Comparison of ENCODE assay signal across 8 cellular contexts in the genomic region with DNA sequence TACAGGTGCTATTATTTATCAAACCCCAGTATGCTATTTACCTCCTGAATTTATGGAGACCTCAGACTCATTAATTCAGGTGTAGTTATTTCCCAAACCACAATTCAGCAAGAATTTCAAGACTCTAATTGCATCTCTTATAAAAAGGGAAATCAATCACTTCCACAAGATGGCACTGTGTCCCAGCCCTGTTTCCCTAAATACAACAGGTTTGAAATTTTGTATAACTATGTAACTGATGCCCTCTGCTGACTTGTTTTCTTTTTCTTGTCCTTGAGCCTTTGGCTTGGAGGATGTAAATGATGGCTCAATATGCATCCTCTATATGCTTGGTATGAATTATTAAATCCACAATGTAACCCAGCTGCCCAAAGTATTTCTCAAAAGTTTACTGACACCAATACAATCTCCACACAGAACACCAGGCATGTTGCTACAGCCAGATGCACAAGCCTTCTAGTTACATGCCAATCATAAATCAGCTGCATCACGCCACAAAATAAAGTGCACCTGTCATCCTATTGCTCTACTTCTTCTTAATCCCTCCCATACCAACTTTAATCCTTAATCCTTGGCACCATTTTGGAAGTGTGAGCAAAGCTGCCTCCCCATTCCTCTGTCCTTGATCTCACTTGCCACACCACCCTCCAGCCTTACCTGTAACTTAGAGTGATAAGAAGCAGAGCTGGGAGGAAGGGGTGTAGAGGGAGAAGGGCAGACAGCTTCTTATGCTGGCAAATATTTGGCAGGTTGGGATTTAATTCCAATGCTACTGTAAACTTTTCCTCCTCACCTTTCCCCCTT. TPM values are rescaled to one million over a fixed set of nuclear protein-coding genes. Genes with fewer than 3 reads are reported as not detected.
A peak's percentile ranks its signal among the peaks of the same experiment; 100 is the strongest.
DNase-seq lines count a peak whose midpoint lies in the region; ATAC-seq and TF ChIP-seq lines count a peak whose summit lies in the region.

No MANE protein-coding gene starts in this region.

- H3K27ac ChIP-seq in DOHH2 (ENCODE audit: low read depth, low read length) (no peak overlapping the region), IMR-90 (ENCODE audit: insufficient read depth, low read length) (no peak overlapping the region), right cardiac atrium (ENCODE audit: low read length) (no peak overlapping the region), smooth muscle cell (ENCODE audit: low read depth) (no peak overlapping the region)

- TF ChIP-seq POLR2A in IMR-90 (IDR thresholded peaks at IDR 0.05; ENCODE audit: low read depth, low read length), result no peak

- no peaks in the 10 kb centered on the region for H3K9me3 ChIP-seq in DOHH2 (ENCODE audit: control insufficient read depth, insufficient read depth, low read length)
- H3K9me3 ChIP-seq in IMR-90 (ENCODE audit: control insufficient read depth, insufficient read depth, low read length), result no peaks in the 10 kb centered on the region
- H3K9me3 ChIP-seq in NT2/D1 (ENCODE audit: insufficient read depth, low read length), result no peaks in the 10 kb centered on the region
- no peaks in the 10 kb centered on the region for H3K9me3 ChIP-seq in right cardiac atrium (ENCODE audit: control insufficient read depth, low read length)
- no peaks in the 10 kb centered on the region for H3K9me3 ChIP-seq in smooth muscle cell (replicated peaks; ENCODE audit: low read depth)

- H3K56ac ChIP-seq in IMR-90 (ENCODE audit: extremely low read depth, insufficient read depth, low read length), result no peak overlapping the region

- no peak overlapping the region for H3K4me3 ChIP-seq in DOHH2 (ENCODE audit: low read length)
- H3K4me3 ChIP-seq in IMR-90 (ENCODE audit: insufficient read depth, low read depth, low read length), result no peak overlapping the region
- H3K4me3 ChIP-seq in NT2/D1 (ENCODE audit: insufficient read length, low read depth), result no peak overlapping the region
- no peak overlapping the region for H3K4me3 ChIP-seq in right cardiac atrium (ENCODE audit: low read length)
- H3K4me3 ChIP-seq in smooth muscle cell, result no peak overlapping the region

- no peak overlapping the region for H2BK20ac ChIP-seq in IMR-90 (ENCODE audit: low read depth, low read length)

- H3K79me1 ChIP-seq in IMR-90 (ENCODE audit: low read depth in 1 of 2, low read length in 2 of 2), result peaks cover 0 to 14% of the 10 kb centered on the region in 2 experiments; a peak in 3 of 4 replicates

- H3K4me2 ChIP-seq in DOHH2 (ENCODE audit: low read length), result no peak overlapping the region
- H3K4me2 ChIP-seq in IMR-90 (ENCODE audit: low read depth, low read length), result no peak overlapping the region
- H3K4me2 ChIP-seq in smooth muscle cell, result no peak overlapping the region

- H3K36me3 ChIP-seq in DOHH2 (ENCODE audit: control insufficient read depth, low read length), result no peaks in the 10 kb centered on the region
- H3K36me3 ChIP-seq in IMR-90 (ENCODE audit: control insufficient read depth, insufficient read depth, low read length), result no peaks in the 10 kb centered on the region
- H3K36me3 ChIP-seq in NT2/D1 (ENCODE audit: insufficient read depth, insufficient read length, low read length), result no peaks in the 10 kb centered on the region
- no peaks in the 10 kb centered on the region for H3K36me3 ChIP-seq in smooth muscle cell (ENCODE audit: low read depth)

- H4K20me1 ChIP-seq in DOHH2 (ENCODE audit: control insufficient read depth, insufficient read depth, low read depth, low read length), result no peaks in the 10 kb centered on the region
- peaks cover 4% of the 10 kb centered on the region; the same call in 1 of the 2 replicates for H4K20me1 ChIP-seq in IMR-90 (ENCODE audit: insufficient read depth, low read length)
- H4K20me1 ChIP-seq in smooth muscle cell (ENCODE audit: low read depth), result no peaks in the 10 kb centered on the region

- no peak overlapping the region for H2AK5ac ChIP-seq in IMR-90 (ENCODE audit: low read depth, low read length)

- intact Hi-C loops in IMR-90 (cut with micrococcal nuclease) (loop anchor here (1.0 kb wide), 1 partner anchor 427 kb away; no protein-coding TSS in a partner anchor), right cardiac atrium (cut with DNase I) (loop anchor here in 2 of 4 donors (10.0 kb wide), 2 partner anchors 425 to 625 kb away; no protein-coding TSS in a partner anchor)

- no peak overlapping the region for H2AFZ ChIP-seq in IMR-90 (replicated peaks; ENCODE audit: low read length, poor library complexity)
- no peak overlapping the region for H2AFZ ChIP-seq in smooth muscle cell (ENCODE audit: low read depth)

- CTCF ChIA-PET in IMR-90 (lab: Yijun Ruan, JAX), result interaction anchor here (0.8 kb wide), 1 partner anchor 21 kb away, joined by 3 read pairs; no protein-coding TSS in a partner anchor

- no peak overlapping the region for H4K91ac ChIP-seq in IMR-90 (ENCODE audit: insufficient read depth, low read depth, low read length)

- H2BK5ac ChIP-seq in IMR-90 (ENCODE audit: low read depth, low read length, poor library complexity, severe bottlenecking), result no peak overlapping the region

- no peak overlapping the region for H3K4ac ChIP-seq in IMR-90 (ENCODE audit: low read depth, low read length)

- no peaks in the 10 kb centered on the region for H3K4me1 ChIP-seq in DOHH2 (ENCODE audit: control insufficient read depth, low read length)
- no peaks in the 10 kb centered on the region for H3K4me1 ChIP-seq in IMR-90 (ENCODE audit: control insufficient read depth, insufficient read depth, low read length)
- H3K4me1 ChIP-seq in NT2/D1 (ENCODE audit: insufficient read depth, insufficient read length), result peaks cover 2% of the 10 kb centered on the region
- H3K4me1 ChIP-seq in right cardiac atrium (ENCODE audit: control insufficient read depth, insufficient read depth, low read length), result no peaks in the 10 kb centered on the region
- no peaks in the 10 kb centered on the region for H3K4me1 ChIP-seq in smooth muscle cell (ENCODE audit: low read depth)

- no peaks in the 10 kb centered on the region for H3K9me2 ChIP-seq in DOHH2 (replicated peaks; ENCODE audit: control insufficient read depth, low read length)

- no TSS peak for BruUV-seq in IMR-90 (replicated peaks; lab: Mats Ljungman, UMichigan)

- H3K14ac ChIP-seq in IMR-90 (replicated peaks; ENCODE audit: low read depth, low read length), result no peak overlapping the region

- DNase-seq in IMR-90 (peak; percentile 70), NT2/D1 (ENCODE audit: low read depth, low spot score) (peak; percentile 79), amniotic epithelial cell (ENCODE audit: low read depth) (peak; percentile 70), right cardiac atrium (no peak), smooth muscle cell (lab: John Stamatoyannopoulos, UW; ENCODE audit: unreplicated experiment) (no peak), occipital lobe (lab: John Stamatoyannopoulos, UW) (no peak)

- no peak overlapping the region for H2AK9ac ChIP-seq in IMR-90 (replicated peaks; ENCODE audit: low read depth, low read length, poor library complexity)

- TF ChIP-seq CTCF in DOHH2 (IDR thresholded peaks at IDR 0.05; ENCODE audit: low read depth, low read length, poor library complexity, severe bottlenecking) (peak; percentile 86), IMR-90 (conservative IDR thresholded peaks at IDR 0.05; ENCODE audit: low read depth, low read length) (peak; percentile 84), smooth muscle cell (IDR thresholded peaks at IDR 0.05; ENCODE audit: borderline replicate concordance, insufficient read depth, poor library complexity, severe bottlenecking) (peak; percentile 83)

- no CpG with 5 or more reads among the region's 1 CpG for WGBS in IMR-90 (ENCODE audit: extremely low coverage in 2 of 2, insufficient read length in 1 of 2), 2 experiments
- 95% methylated on average over 1 of the region's 1 CpG for WGBS in right cardiac atrium
- WGBS in smooth muscle cell (ENCODE audit: low lambda C conversion rate), result 96% methylated on average over 1 of the region's 1 CpG

- dilution Hi-C loops in IMR-90 (cut with HindIII; ENCODE audit: low sequenced_read_pairs, unreplicated experiment), result no loop called here

- H4K8ac ChIP-seq in IMR-90 (ENCODE audit: low read depth in 2 of 2, low read length in 2 of 2), result no peak overlapping the region

- no peaks in the 10 kb centered on the region for H3K9me1 ChIP-seq in IMR-90 (ENCODE audit: insufficient read depth, low read length)

- H2BK15ac ChIP-seq in IMR-90 (ENCODE audit: low read depth, low read length), result no peak overlapping the region

- H3K79me2 ChIP-seq in DOHH2 (ENCODE audit: control insufficient read depth, low read length) (no peaks in the 10 kb centered on the region), smooth muscle cell (ENCODE audit: low read depth) (peaks cover 14% of the 10 kb centered on the region)

- no peak overlapping the region for H3K23ac ChIP-seq in IMR-90 (ENCODE audit: low read depth, low read length)

- ATAC-seq in IMR-90 (ENCODE audit: low read depth) (peak; percentile 80), right cardiac atrium (peak; percentile 39 to 51), HG02610 (IDR thresholded peaks at IDR 0.05; ENCODE audit: unreplicated experiment) (no peak)

- in situ Hi-C loops in IMR-90 (cut with MboI; ENCODE audit: low sequenced_read_pairs), result loop anchor here (10.0 kb wide), 1 partner anchor 425 kb away; no protein-coding TSS in a partner anchor

- H3K9ac ChIP-seq in IMR-90 (ENCODE audit: low read depth, low read length) (no peak overlapping the region), NT2/D1 (ENCODE audit: insufficient read length, low read depth) (no peak overlapping the region), smooth muscle cell (ENCODE audit: low read depth) (no peak overlapping the region)

- H3K27me3 ChIP-seq in DOHH2 (ENCODE audit: control insufficient read depth, low read length) (no peaks in the 10 kb centered on the region), IMR-90 (ENCODE audit: control insufficient read depth, insufficient read depth, low read length) (no peaks in the 10 kb centered on the region), NT2/D1 (ENCODE audit: insufficient read depth, insufficient read length) (no peaks in the 10 kb centered on the region), right cardiac atrium (ENCODE audit: control insufficient read depth, insufficient read depth) (no peaks in the 10 kb centered on the region), smooth muscle cell (ENCODE audit: low read depth) (no peaks in the 10 kb centered on the region)

- no peak overlapping the region for H3K18ac ChIP-seq in IMR-90 (ENCODE audit: low read depth, low read length)

- H2BK120ac ChIP-seq in IMR-90 (ENCODE audit: low read depth, low read length), result no peak overlapping the region

- POLR2A ChIA-PET in IMR-90 (lab: Charles Lee; ENCODE audit: unreplicated experiment), result no interaction called here

- peak; percentile 77 for TF ChIP-seq RAD21 in IMR-90 (IDR thresholded peaks at IDR 0.05; ENCODE audit: low read length)

- no peaks in the 10 kb centered on the region for H3F3A ChIP-seq in DOHH2 (ENCODE audit: control insufficient read depth, insufficient read depth)
- H3F3A ChIP-seq in smooth muscle cell (ENCODE audit: low read depth), result no peaks in the 10 kb centered on the region

- H4K5ac ChIP-seq in IMR-90 (ENCODE audit: low read depth, low read length), result no peak overlapping the region

RNA-seq across cellular contexts. Expression of gene C1orf105, which starts 9.0 kb away (rescaled TPM):
- not detected in 2 replicates for total RNA-seq in IMR-90 (2012; rRNA removed)
- not detected in 2 replicates for polyA plus RNA-seq in IMR-90 (2012; rRNA removed)
- not detected in 2 replicates for polyA plus RNA-seq in IMR-90 (2012; cell fraction: cytosol; rRNA removed)
- not detected in 2 replicates for polyA plus RNA-seq in IMR-90 (2012; cell fraction: nucleus; rRNA removed; ENCODE audit: low replicate concordance)
- 10 to 100 TPM in 3 of 4 donors, 1 to 10 TPM in 1; 3.2 to 19.1 (median 12.4) TPM for total RNA-seq in right cardiac atrium
- 21.5 TPM for polyA plus RNA-seq in right cardiac atrium
- total RNA-seq in smooth muscle cell, result not detected in 2 replicates
- polyA plus RNA-seq in smooth muscle cell, result 0.24 TPM in 1 of 2 replicates, not detected in the other
- total RNA-seq in occipital lobe, result not detected

RNA-seq across cellular contexts. Expression of gene PIGC, which starts 14.3 kb away (rescaled TPM):
- total RNA-seq in IMR-90 (2012; rRNA removed) (14.9 and 19.4 TPM in 2 replicates), right cardiac atrium (10 to 100 TPM; 15.0 to 19.1 (median 18.5) TPM), smooth muscle cell (25.3 and 28.9 TPM in 2 replicates), occipital lobe (30.7 TPM)
- polyA plus RNA-seq in IMR-90 (2012; rRNA removed) (13.2 and 15.8 TPM in 2 replicates), right cardiac atrium (20.6 TPM), smooth muscle cell (32.0 and 41.1 TPM in 2 replicates)
- polyA plus RNA-seq in IMR-90 (2012; cell fraction: cytosol; rRNA removed), result 7.2 and 7.7 TPM in 2 replicates
- 2.6 and 13.4 TPM in 2 replicates for polyA plus RNA-seq in IMR-90 (2012; cell fraction: nucleus; rRNA removed; ENCODE audit: low replicate concordance)

Comparison
In these comparisons a context has a peak if more than half of its experiments do, and no peak if none do; other contexts are left out.
1. DNase-seq: peak in IMR-90 (single experiment), NT2/D1 (single experiment) and amniotic epithelial cell (single experiment); none in right cardiac atrium (0 of 3), smooth muscle cell (single experiment) and occipital lobe (single experiment).
2. Peak in every context shown above with its lines, with median percentiles within 50 percentile points of each other: CTCF ChIP-seq.